ENCODE assay signal across 33 cellular contexts in the genomic region with DNA sequence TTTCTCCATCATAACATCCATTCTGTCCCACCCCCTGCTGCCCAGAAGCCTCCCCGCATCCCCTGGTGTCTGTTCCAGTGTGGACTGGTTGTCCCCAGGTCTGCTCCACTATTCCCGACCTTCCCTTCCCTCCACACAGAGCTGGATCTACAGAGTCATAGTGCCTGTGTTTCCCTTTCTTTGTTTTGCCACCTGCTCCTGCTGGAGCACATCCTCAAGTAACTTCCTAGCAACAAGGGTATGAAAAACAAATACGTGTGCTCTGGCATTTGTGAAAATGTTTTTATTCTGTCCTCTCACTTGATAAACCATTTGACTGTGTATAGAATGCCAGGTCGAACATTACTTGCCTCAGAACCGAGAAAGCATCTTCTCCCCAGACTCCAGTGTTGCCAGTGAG. TPM values are rescaled to one million over a fixed set of nuclear protein-coding genes. Genes with fewer than 3 reads are reported as not detected.
"Had no signal": no experiment of that assay in that cellular context is flagged by ENCODE, and none has a peak within 500 bp of the region (broad histone marks: within the 10 kb centered on the region; RNA-seq: fewer than 3 reads in every experiment).

No MANE protein-coding gene starts in this region.

- H3K36me3 Mint-ChIP-seq: activated CD4-positive, alpha-beta memory T cell treated with anti-CD3 and anti-CD28 coated beads for 36 hours; activated CD8-positive, alpha-beta memory T cell treated with anti-CD3 and anti-CD28 coated beads, Interleukin-2, amount 10 ng/mL, durations not matched to agents 7 days and 5 days; activated naive CD4-positive, alpha-beta T cell treated with anti-CD3 and anti-CD28 coated beads, Interleukin-2, amount 50 U/mL, for 72 hours; activated naive CD8-positive, alpha-beta T cell treated with anti-CD3 and anti-CD28 coated beads, Interleukin-2, amount 10 ng/mL, durations not matched to agents 7 days and 5 days; brain had no signal

- H3K4me3 ChIP-seq: ascending aorta, breast epithelium, cardiac muscle cell, coronary artery, dorsolateral prefrontal cortex, esophagus squamous epithelium, gastroesophageal sphincter, heart right ventricle had no signal

- DNase-seq: activated CD4-positive, alpha-beta memory T cell treated with anti-CD3 and anti-CD28 coated beads for 36 hours; activated CD4-positive, alpha-beta T cell treated with anti-CD3 and anti-CD28 coated beads for 36 hours; activated CD4-positive, alpha-beta T cell treated with anti-CD3 and anti-CD28 coated beads, Interleukin-2, amount 10 ng/mL, durations not matched to agents 24 days and 14 days; activated CD4-positive, CD25-positive, alpha-beta regulatory T cell; activated CD4-positive, CD25-positive, alpha-beta regulatory T cell treated with anti-CD3 and anti-CD28 coated beads, Interleukin-2, amount 50 U/mL, for 72 hours; activated CD8-positive, alpha-beta memory T cell treated with anti-CD3 and anti-CD28 coated beads, Interleukin-2, amount 10 ng/mL, durations not matched to agents 7 days and 5 days; activated CD8-positive, alpha-beta memory T cell treated with anti-CD3 and anti-CD28 coated beads, Interleukin-2, amount 50 U/mL, for 4 hours; activated CD8-positive, alpha-beta T cell treated with anti-CD3 and anti-CD28 coated beads, Interleukin-2, amount 10 ng/mL, durations not matched to agents 7 days and 5 days; activated effector memory CD4-positive, alpha-beta T cell treated with anti-CD3 and anti-CD28 coated beads, Interleukin-2, amount 50 U/mL, for 16 hours; activated naive CD4-positive, alpha-beta T cell treated with anti-CD3 and anti-CD28 coated beads for 36 hours; activated naive CD8-positive, alpha-beta T cell treated with anti-CD3 and anti-CD28 coated beads, Interleukin-2, amount 10 ng/mL, durations not matched to agents 7 days and 5 days; activated T-cell treated with anti-CD3 and anti-CD28 coated beads, Interleukin-2, amount 50 U/mL, for 1 hour; activated T-cell treated with anti-CD3 and anti-CD28 coated beads, Interleukin-2, amount 50 U/mL, for 48 hours; effector memory CD8-positive, alpha-beta T cell; esophagus squamous epithelium; foreskin melanocyte; heart right ventricle; T-helper 2 cell had no signal

- H3K9me3 ChIP-seq: ascending aorta, esophagus squamous epithelium had no signal

- H3K9me3 Mint-ChIP-seq: activated CD4-positive, alpha-beta memory T cell treated with anti-CD3 and anti-CD28 coated beads for 36 hours; activated CD4-positive, alpha-beta T cell treated with anti-CD3 and anti-CD28 coated beads, Interleukin-2, amount 10 ng/mL, durations not matched to agents 24 days and 14 days; activated naive CD4-positive, alpha-beta T cell treated with anti-CD3 and anti-CD28 coated beads, Interleukin-2, amount 50 U/mL, for 72 hours; activated naive CD8-positive, alpha-beta T cell treated with anti-CD3 and anti-CD28 coated beads, Interleukin-2, amount 10 ng/mL, durations not matched to agents 7 days and 5 days; activated T-helper 1 cell treated with anti-CD3 and anti-CD28 coated beads, Interleukin-12 subunit alpha, Interleukin-12 subunit beta, Interleukin-2, Interleukin-4 antibody, amounts not matched to agents 30 ng/mL and 10 ng/mL and 1 ng/mL, durations not matched to agents 14 hours and 24 hours and 36 hours; activated T-helper 2 cell treated with anti-CD3 and anti-CD28 coated beads, Interferon-gamma antibody, Interleukin-2, Interleukin-4, amounts not matched to agents 10 μg/mL and 5 μg/mL and 100 μg/mL, durations not matched to agents 14 hours and 24 hours and 36 hours; central memory CD8-positive, alpha-beta T cell; dendritic cell treated with granulocyte-macrophage colony-stimulating factor and Interleukin-4, amounts not matched to agents 40 ng/mL and 50 ng/mL, for 4 days; effector memory CD8-positive, alpha-beta T cell had no signal

- H3K4me1 ChIP-seq: ascending aorta, breast epithelium, esophagus squamous epithelium, gastroesophageal sphincter had no signal

- H3K27ac ChIP-seq: ascending aorta, breast epithelium, cardiac muscle cell, coronary artery, dorsolateral prefrontal cortex, epithelial cell of prostate, esophagus squamous epithelium, gastroesophageal sphincter, heart right ventricle had no signal

- H3K4me3 Mint-ChIP-seq: activated CD4-positive, alpha-beta memory T cell treated with anti-CD3 and anti-CD28 coated beads for 36 hours; activated CD4-positive, alpha-beta T cell treated with anti-CD3 and anti-CD28 coated beads for 36 hours; activated CD4-positive, alpha-beta T cell treated with anti-CD3 and anti-CD28 coated beads, Interleukin-2, amount 10 ng/mL, durations not matched to agents 24 days and 14 days; activated CD8-positive, alpha-beta memory T cell treated with anti-CD3 and anti-CD28 coated beads, Interleukin-2, amount 10 ng/mL, durations not matched to agents 7 days and 5 days; activated CD8-positive, alpha-beta T cell treated with anti-CD3 and anti-CD28 coated beads, Interleukin-2, amount 10 ng/mL, durations not matched to agents 7 days and 5 days; activated naive CD4-positive, alpha-beta T cell treated with anti-CD3 and anti-CD28 coated beads for 36 hours; activated naive CD8-positive, alpha-beta T cell treated with anti-CD3 and anti-CD28 coated beads, Interleukin-2, amount 10 ng/mL, durations not matched to agents 7 days and 5 days; activated T-helper 1 cell treated with anti-CD3 and anti-CD28 coated beads, Interleukin-12 subunit alpha, Interleukin-12 subunit beta, Interleukin-2, Interleukin-4 antibody, amounts not matched to agents 30 ng/mL and 10 ng/mL and 1 ng/mL, durations not matched to agents 14 hours and 24 hours and 36 hours; brain; central memory CD8-positive, alpha-beta T cell; dendritic cell treated with granulocyte-macrophage colony-stimulating factor and Interleukin-4, amounts not matched to agents 40 ng/mL and 50 ng/mL, for 4 days; effector memory CD8-positive, alpha-beta T cell had no signal

- H3K27ac Mint-ChIP-seq: activated CD4-positive, alpha-beta memory T cell treated with anti-CD3 and anti-CD28 coated beads for 36 hours; activated CD4-positive, alpha-beta T cell treated with anti-CD3 and anti-CD28 coated beads for 36 hours; activated CD4-positive, alpha-beta T cell treated with anti-CD3 and anti-CD28 coated beads, Interleukin-2, amount 10 ng/mL, durations not matched to agents 24 days and 14 days; activated CD8-positive, alpha-beta memory T cell treated with anti-CD3 and anti-CD28 coated beads, Interleukin-2, amount 10 ng/mL, durations not matched to agents 7 days and 5 days; activated CD8-positive, alpha-beta T cell treated with anti-CD3 and anti-CD28 coated beads, Interleukin-2, amount 10 ng/mL, durations not matched to agents 7 days and 5 days; activated naive CD4-positive, alpha-beta T cell treated with anti-CD3 and anti-CD28 coated beads for 36 hours; activated naive CD4-positive, alpha-beta T cell treated with anti-CD3 and anti-CD28 coated beads, Interleukin-2, amount 50 U/mL, for 72 hours; activated naive CD8-positive, alpha-beta T cell treated with anti-CD3 and anti-CD28 coated beads, Interleukin-2, amount 10 ng/mL, durations not matched to agents 7 days and 5 days; activated T-helper 1 cell treated with anti-CD3 and anti-CD28 coated beads, Interleukin-12 subunit alpha, Interleukin-12 subunit beta, Interleukin-2, Interleukin-4 antibody, amounts not matched to agents 30 ng/mL and 10 ng/mL and 1 ng/mL, durations not matched to agents 14 hours and 24 hours and 36 hours; activated T-helper 2 cell treated with anti-CD3 and anti-CD28 coated beads, Interferon-gamma antibody, Interleukin-2, Interleukin-4, amounts not matched to agents 10 μg/mL and 5 μg/mL and 100 μg/mL, durations not matched to agents 14 hours and 24 hours and 36 hours; dendritic cell treated with granulocyte-macrophage colony-stimulating factor and Interleukin-4, amounts not matched to agents 40 ng/mL and 50 ng/mL, for 4 days; effector memory CD8-positive, alpha-beta T cell had no signal

- H3K36me3 ChIP-seq: ascending aorta, breast epithelium, cardiac muscle cell, esophagus squamous epithelium, gastroesophageal sphincter, heart right ventricle had no signal

- H3K27me3 Mint-ChIP-seq: activated CD4-positive, alpha-beta T cell treated with anti-CD3 and anti-CD28 coated beads, Interleukin-2, amount 10 ng/mL, durations not matched to agents 24 days and 14 days; activated naive CD8-positive, alpha-beta T cell treated with anti-CD3 and anti-CD28 coated beads, Interleukin-2, amount 10 ng/mL, durations not matched to agents 7 days and 5 days; dendritic cell treated with granulocyte-macrophage colony-stimulating factor and Interleukin-4, amounts not matched to agents 40 ng/mL and 50 ng/mL, for 4 days had no signal

- H3K4me1 Mint-ChIP-seq: activated CD4-positive, alpha-beta T cell treated with anti-CD3 and anti-CD28 coated beads for 36 hours; activated CD4-positive, alpha-beta T cell treated with anti-CD3 and anti-CD28 coated beads, Interleukin-2, amount 10 ng/mL, durations not matched to agents 24 days and 14 days; activated CD8-positive, alpha-beta memory T cell treated with anti-CD3 and anti-CD28 coated beads, Interleukin-2, amount 10 ng/mL, durations not matched to agents 7 days and 5 days; activated naive CD8-positive, alpha-beta T cell treated with anti-CD3 and anti-CD28 coated beads, Interleukin-2, amount 10 ng/mL, durations not matched to agents 7 days and 5 days; central memory CD8-positive, alpha-beta T cell had no signal

RNA-seq across cellular contexts. Expression of a gene that starts 29.9 kb away (rescaled TPM):
- total RNA-seq: activated CD4-positive, alpha-beta memory T cell treated with anti-CD3 and anti-CD28 coated beads for 36 hours; activated CD4-positive, alpha-beta T cell treated with anti-CD3 and anti-CD28 coated beads for 36 hours; activated CD4-positive, alpha-beta T cell treated with anti-CD3 and anti-CD28 coated beads, Interleukin-2, amount 10 ng/mL, durations not matched to agents 24 days and 14 days; activated CD8-positive, alpha-beta memory T cell treated with anti-CD3 and anti-CD28 coated beads for 36 hours; activated CD8-positive, alpha-beta memory T cell treated with anti-CD3 and anti-CD28 coated beads, Interleukin-2, amount 10 ng/mL, durations not matched to agents 7 days and 5 days; activated CD8-positive, alpha-beta T cell treated with anti-CD3 and anti-CD28 coated beads, Interleukin-2, amount 10 ng/mL, durations not matched to agents 7 days and 5 days; activated naive CD4-positive, alpha-beta T cell treated with anti-CD3 and anti-CD28 coated beads for 36 hours; activated naive CD8-positive, alpha-beta T cell treated with anti-CD3 and anti-CD28 coated beads, Interleukin-2, amount 10 ng/mL, durations not matched to agents 7 days and 5 days; activated T-helper 1 cell treated with anti-CD3 and anti-CD28 coated beads, Interleukin-12 subunit alpha, Interleukin-12 subunit beta, Interleukin-2, Interleukin-4 antibody, amounts not matched to agents 30 ng/mL and 10 ng/mL and 1 ng/mL, durations not matched to agents 14 hours and 24 hours and 36 hours; activated T-helper 2 cell treated with anti-CD3 and anti-CD28 coated beads, Interferon-gamma antibody, Interleukin-2, Interleukin-4, amounts not matched to agents 10 μg/mL and 5 μg/mL and 100 μg/mL, durations not matched to agents 14 hours and 24 hours and 36 hours; T-helper 1 cell treated with Interleukin-12 subunit alpha and Interleukin-12 subunit beta and Interleukin-4 antibody, amounts not matched to agents 30 ng/mL and 1 ng/mL, for 36 hours had no signal
